In genomic region chr10:124918906-124919305, GRCh38 we compare ENCODE assay signal across 9 cellular contexts. TPM values are rescaled to one million over a fixed set of nuclear protein-coding genes. Genes with fewer than 3 reads are reported as not detected.
DNase-seq lines count a peak whose midpoint lies in the region; ATAC-seq and TF ChIP-seq lines count a peak whose summit lies in the region.
"Had no signal": no experiment of that assay in that cellular context is flagged by ENCODE, and none has a peak within 500 bp of the region (broad histone marks: within the 10 kb centered on the region; RNA-seq: fewer than 3 reads in every experiment).

No MANE protein-coding gene starts in this region.

- no peaks in the 10 kb centered on the region for H3K27me3 ChIP-seq in thoracic aorta (replicated peaks; ENCODE audit: insufficient read depth)

- peaks cover 28% of the 10 kb centered on the region for H3K4me1 Mint-ChIP-seq in activated CD8-positive, alpha-beta memory T cell treated with anti-CD3 and anti-CD28 coated beads, Interleukin-2, amount 10 ng/mL, durations not matched to agents 7 days and 5 days
- H3K4me1 Mint-ChIP-seq in activated naive CD8-positive, alpha-beta T cell treated with anti-CD3 and anti-CD28 coated beads for 36 hours, result peaks cover 35% of the 10 kb centered on the region
- peaks cover 36 to 46% of the 10 kb centered on the region in 2 donors for H3K4me1 Mint-ChIP-seq in immature natural killer cell

- TF ChIP-seq CTCF in thoracic aorta (IDR thresholded peaks at IDR 0.05), result no peak

- H3K4me3 ChIP-seq in thoracic aorta, result peak overlapping the region; percentile 92

- H3K36me3 ChIP-seq in thoracic aorta, result peaks cover 6% of the 10 kb centered on the region

- ATAC-seq in activated CD8-positive, alpha-beta memory T cell treated with anti-CD3 and anti-CD28 coated beads, Interleukin-2, amount 10 ng/mL, durations not matched to agents 7 days and 5 days, result no peak
- ATAC-seq in thoracic aorta (ENCODE audit: insufficient number of reproducible peaks, low FRiP score, low read depth), result no peak
- ATAC-seq in GM21423 (IDR thresholded peaks at IDR 0.05; ENCODE audit: unreplicated experiment), result no peak

- CTCF ChIA-PET in activated CD8-positive, alpha-beta memory T cell treated with anti-CD3 and anti-CD28 coated beads, Interleukin-2, amount 10 ng/mL, durations not matched to agents 7 days and 5 days (lab: Charles Lee), result interaction anchor here (1.0 kb wide), 1 partner anchor 11 kb away, joined by 3 read pairs; no protein-coding TSS in a partner anchor

- H3K4me3 Mint-ChIP-seq in activated CD8-positive, alpha-beta memory T cell treated with anti-CD3 and anti-CD28 coated beads, Interleukin-2, amount 10 ng/mL, durations not matched to agents 7 days and 5 days, result peak overlapping the region; percentile 92
- H3K4me3 Mint-ChIP-seq in activated naive CD8-positive, alpha-beta T cell treated with anti-CD3 and anti-CD28 coated beads for 36 hours, result peak overlapping the region; percentile 94
- peak overlapping the region; percentile 94 to 96 (median 96) for H3K4me3 Mint-ChIP-seq in immature natural killer cell

- no peaks in the 10 kb centered on the region for H3K27me3 Mint-ChIP-seq in activated CD8-positive, alpha-beta memory T cell treated with anti-CD3 and anti-CD28 coated beads, Interleukin-2, amount 10 ng/mL, durations not matched to agents 7 days and 5 days
- no peaks in the 10 kb centered on the region for H3K27me3 Mint-ChIP-seq in activated naive CD8-positive, alpha-beta T cell treated with anti-CD3 and anti-CD28 coated beads for 36 hours
- peaks cover 2 to 17% (median 3%) of the 10 kb centered on the region in 3 donors for H3K27me3 Mint-ChIP-seq in immature natural killer cell (ENCODE audit: low read depth in 3 of 3)

- no peak for DNase-seq in activated CD8-positive, alpha-beta memory T cell treated with anti-CD3 and anti-CD28 coated beads, Interleukin-2, amount 10 ng/mL, durations not matched to agents 7 days and 5 days
- no peak for DNase-seq in activated CD8-positive, alpha-beta memory T cell treated with anti-CD3 and anti-CD28 coated beads for 24 hours
- DNase-seq in activated naive CD8-positive, alpha-beta T cell treated with anti-CD3 and anti-CD28 coated beads for 36 hours, result no peak
- DNase-seq in immature natural killer cell (no peak), thoracic aorta (ENCODE audit: low spot score) (no peak), epidermal melanocyte (ENCODE audit: insufficient read length, low spot score) (no peak), NCI-H2227 treated with DMSO at 0.1 percent for 48 hours (lab: John Stamatoyannopoulos, UW) (no peak)
- DNase-seq: stimulated activated naive CD4-positive, alpha-beta T cell treated with Interleukin-2 at 50 U/mL for 16 hours had no signal

- no peaks in the 10 kb centered on the region for H3K9me3 Mint-ChIP-seq in activated CD8-positive, alpha-beta memory T cell treated with anti-CD3 and anti-CD28 coated beads, Interleukin-2, amount 10 ng/mL, durations not matched to agents 7 days and 5 days (ENCODE audit: low read depth)
- H3K9me3 Mint-ChIP-seq in activated naive CD8-positive, alpha-beta T cell treated with anti-CD3 and anti-CD28 coated beads for 36 hours, result no peaks in the 10 kb centered on the region
- no peaks in the 10 kb centered on the region for H3K9me3 Mint-ChIP-seq in immature natural killer cell

- no peak overlapping the region for H3K27ac Mint-ChIP-seq in activated CD8-positive, alpha-beta memory T cell treated with anti-CD3 and anti-CD28 coated beads, Interleukin-2, amount 10 ng/mL, durations not matched to agents 7 days and 5 days
- H3K27ac Mint-ChIP-seq in activated naive CD8-positive, alpha-beta T cell treated with anti-CD3 and anti-CD28 coated beads for 36 hours, result no peak overlapping the region
- H3K27ac Mint-ChIP-seq in immature natural killer cell, result peak overlapping the region; percentile 65 to 98 (median 92)

- H3K27ac ChIP-seq in thoracic aorta, result peak overlapping the region; percentile 96 to 98

- peaks cover 7% of the 10 kb centered on the region for H3K36me3 Mint-ChIP-seq in activated CD8-positive, alpha-beta memory T cell treated with anti-CD3 and anti-CD28 coated beads, Interleukin-2, amount 10 ng/mL, durations not matched to agents 7 days and 5 days
- peaks cover 13% of the 10 kb centered on the region for H3K36me3 Mint-ChIP-seq in activated naive CD8-positive, alpha-beta T cell treated with anti-CD3 and anti-CD28 coated beads for 36 hours
- H3K36me3 Mint-ChIP-seq in immature natural killer cell, result no peaks in the 10 kb centered on the region

- H3K4me1 ChIP-seq in thoracic aorta (ENCODE audit: control insufficient read depth in 1 of 2, low read depth in 2 of 2), result peaks cover 7 to 54% of the 10 kb centered on the region in 2 donors

- no peaks in the 10 kb centered on the region for H3K9me3 ChIP-seq in thoracic aorta

RNA-seq across cellular contexts. Expression of gene ZRANB1, which starts 23.0 kb away (rescaled TPM):
- 10 to 100 TPM in 1 of 2 experiments, 1 to 10 TPM in 1; 9.8 to 11.5 TPM for total RNA-seq in activated CD8-positive, alpha-beta memory T cell treated with anti-CD3 and anti-CD28 coated beads, Interleukin-2, amount 10 ng/mL, durations not matched to agents 7 days and 5 days
- total RNA-seq in activated naive CD8-positive, alpha-beta T cell treated with anti-CD3 and anti-CD28 coated beads for 36 hours, result 10 to 100 TPM; 11.5 to 12.6 TPM
- polyA plus RNA-seq in immature natural killer cell, result 1 to 10 TPM; 3.8 to 7.1 (median 5.6) TPM
- total RNA-seq in thoracic aorta, result 10 to 100 TPM; 30.1 to 30.9 TPM

Comparison
In these comparisons a context has a peak if more than half of its experiments do, and no peak if none do; other contexts are left out.
1. H3K27ac Mint-ChIP-seq: peak in immature natural killer cell (6 of 6); none in activated CD8-positive, alpha-beta memory T cell treated with anti-CD3 and anti-CD28 coated beads, Interleukin-2, amount 10 ng/mL, durations not matched to agents 7 days and 5 days (single experiment) and activated naive CD8-positive, alpha-beta T cell treated with anti-CD3 and anti-CD28 coated beads for 36 hours (single experiment).
2. Peak in every context shown above with its lines, with median percentiles within 50 percentile points of each other: H3K4me3 Mint-ChIP-seq.